In the genomic region with DNA sequence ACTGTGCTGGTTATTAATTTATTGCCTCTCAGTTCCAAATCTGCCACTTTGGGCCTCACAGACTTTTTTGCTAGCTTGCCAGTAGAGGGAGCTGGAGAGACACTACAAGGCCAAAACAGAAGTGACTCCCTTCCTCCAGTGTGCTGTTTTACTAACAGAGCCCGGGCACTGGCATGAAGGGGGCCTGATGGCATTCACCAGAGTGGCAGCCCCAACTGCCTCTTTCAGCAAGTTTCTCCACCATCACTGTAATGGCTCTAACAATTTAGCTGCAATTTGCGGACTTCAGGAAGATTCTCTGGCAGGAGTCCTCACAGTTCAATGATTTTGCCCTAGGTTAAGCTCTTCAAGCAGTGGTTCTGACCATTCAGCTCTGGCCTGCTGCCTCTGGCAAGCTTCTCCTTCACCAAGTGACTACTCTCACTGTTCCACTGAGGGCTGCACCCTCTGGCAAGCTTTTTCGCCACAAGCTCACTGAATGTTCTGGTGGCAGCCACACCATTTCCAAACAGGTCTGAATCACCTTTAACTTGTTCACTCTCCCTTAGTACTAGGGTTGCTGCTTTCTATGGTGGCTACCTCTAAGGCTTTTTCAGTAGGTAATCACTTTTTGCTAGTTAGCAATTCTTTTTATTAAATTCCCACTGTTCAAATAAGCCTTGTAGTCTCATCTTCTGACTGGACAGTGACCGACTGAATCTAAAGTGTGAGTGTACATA, we compare ENCODE assay signal across 8 cellular contexts.
DNase-seq lines count a peak whose midpoint lies in the region; ATAC-seq and TF ChIP-seq lines count a peak whose summit lies in the region.

No MANE protein-coding gene starts in this region.

- no peak overlapping the region for H3K4me3 Mint-ChIP-seq in activated T-helper 17 cell treated with anti-CD3 and anti-CD28 coated beads, Interleukin-2, amount 50 U/mL, for 72 hours

- 31 to 50% (median 38%) methylated on average over 4 of the region's 4 CpGs for WGBS in ovary, 3 donors
- 32 to 33% methylated on average over 4 of the region's 4 CpGs for WGBS in aorta, 2 donors

- H3K9me3 ChIP-seq in ovary (no peaks in the 10 kb centered on the region), aorta (ENCODE audit: control insufficient read depth, low read length) (no peaks in the 10 kb centered on the region)

- H3K79me2 ChIP-seq in KMS-11 (ENCODE audit: insufficient read depth, low read depth) = no peaks in the 10 kb centered on the region

- peak; percentile 72 for TF ChIP-seq CTCF in KMS-11 (conservative IDR thresholded peaks at IDR 0.05; ENCODE audit: low read depth, low read length)
- peak; percentile 93 for TF ChIP-seq CTCF in foreskin keratinocyte (conservative IDR thresholded peaks at IDR 0.05)
- peak; percentile 68 to 72 (median 70) for TF ChIP-seq CTCF in ovary (IDR thresholded peaks at IDR 0.05)

- H3K4me1 Mint-ChIP-seq in activated T-helper 17 cell treated with anti-CD3 and anti-CD28 coated beads, Interleukin-2, amount 50 U/mL, for 72 hours = no peaks in the 10 kb centered on the region

- H3K36me3 Mint-ChIP-seq in activated T-helper 17 cell treated with anti-CD3 and anti-CD28 coated beads, Interleukin-2, amount 50 U/mL, for 72 hours (ENCODE audit: low read depth) = no peaks in the 10 kb centered on the region

- no peak overlapping the region for H3K4me2 ChIP-seq in KMS-11

- H3K36me3 ChIP-seq in KMS-11 (ENCODE audit: insufficient read depth) (no peaks in the 10 kb centered on the region), ovary (no peaks in the 10 kb centered on the region), aorta (ENCODE audit: control insufficient read depth in 1 of 2, insufficient read depth in 2 of 2, low read length in 1 of 2) (no peaks in the 10 kb centered on the region)

- DNase-seq in GM04504 (ENCODE audit: low read depth) (peak; percentile 38), H4 (ENCODE audit: low spot score) (peak; percentile 70), OCI-M1 (lab: John Stamatoyannopoulos, UW) (peak; percentile 61), foreskin keratinocyte (peak; percentile 31 to 60), ovary (peak; percentile 37 to 57 (median 49)), aorta (peak in 1 of 2 donors; percentile 50)

- peak; percentile 75 for ATAC-seq in activated T-helper 17 cell treated with anti-CD3 and anti-CD28 coated beads, Interleukin-2, amount 50 U/mL, for 72 hours (replicated peaks)
- ATAC-seq in foreskin keratinocyte (peak; percentile 92), aorta (ENCODE audit: low FRiP score) (peak; percentile 87)

- H3K27me3 ChIP-seq in KMS-11 (ENCODE audit: insufficient read depth, low read depth) (no peaks in the 10 kb centered on the region), foreskin keratinocyte (no peaks in the 10 kb centered on the region), ovary (no peaks in the 10 kb centered on the region), aorta (ENCODE audit: control insufficient read depth in 1 of 2, insufficient read depth in 2 of 2, low read length in 1 of 2) (no peaks in the 10 kb centered on the region)

- H3K4me1 ChIP-seq in KMS-11 (ENCODE audit: low read depth, poor library complexity, severe bottlenecking) (peaks cover 8% of the 10 kb centered on the region), foreskin keratinocyte (no peaks in the 10 kb centered on the region), ovary (ENCODE audit: insufficient read depth) (no peaks in the 10 kb centered on the region), aorta (ENCODE audit: control insufficient read depth in 1 of 2, insufficient read depth in 2 of 2, low read length in 2 of 2) (no peaks in the 10 kb centered on the region)

- intact Hi-C loops in ovary (cut with DNase I) = loop anchor here in 2 of 4 donors (5.0 to 10.0 kb wide), 2 partner anchors 200 to 357 kb away; no protein-coding TSS in a partner anchor
- intact Hi-C loops in aorta (cut with DNase I) = loop anchor here (5.0 kb wide), 2 partner anchors 200 to 205 kb away; no protein-coding TSS in a partner anchor

- H3K27ac ChIP-seq in KMS-11 (no peak overlapping the region), foreskin keratinocyte (no peak overlapping the region), ovary (no peak overlapping the region), aorta (ENCODE audit: low read depth in 1 of 2, low read length in 2 of 2) (no peak overlapping the region)

- H2AFZ ChIP-seq in KMS-11 (ENCODE audit: low read depth) = no peak overlapping the region; the same call in 1 of the 2 replicates

- TF ChIP-seq EP300 in ovary (IDR thresholded peaks at IDR 0.05) = no peak

- peak overlapping the region; percentile 29 for H3K27ac Mint-ChIP-seq in activated T-helper 17 cell treated with anti-CD3 and anti-CD28 coated beads, Interleukin-2, amount 50 U/mL, for 72 hours

- H3K9me3 Mint-ChIP-seq in activated T-helper 17 cell treated with anti-CD3 and anti-CD28 coated beads, Interleukin-2, amount 50 U/mL, for 72 hours = peaks cover 11% of the 10 kb centered on the region

- no peak for TF ChIP-seq POLR2A in ovary (IDR thresholded peaks at IDR 0.05)

- no peak overlapping the region for H3K4me3 ChIP-seq in KMS-11 (IDR thresholded peaks at IDR 0.05; ENCODE audit: insufficient read depth, low read depth, low read length)
- no peak overlapping the region for H3K4me3 ChIP-seq in ovary
- no peak overlapping the region for H3K4me3 ChIP-seq in aorta (ENCODE audit: low read length in 2 of 2)

- H3K9ac ChIP-seq in KMS-11 = no peak overlapping the region

- H3K27me3 Mint-ChIP-seq in activated T-helper 17 cell treated with anti-CD3 and anti-CD28 coated beads, Interleukin-2, amount 50 U/mL, for 72 hours = no peaks in the 10 kb centered on the region

- H4K20me1 ChIP-seq in KMS-11 (ENCODE audit: insufficient read depth) = no peaks in the 10 kb centered on the region
